1 cellular context compared by ENCODE assay signal in the genomic region with DNA sequence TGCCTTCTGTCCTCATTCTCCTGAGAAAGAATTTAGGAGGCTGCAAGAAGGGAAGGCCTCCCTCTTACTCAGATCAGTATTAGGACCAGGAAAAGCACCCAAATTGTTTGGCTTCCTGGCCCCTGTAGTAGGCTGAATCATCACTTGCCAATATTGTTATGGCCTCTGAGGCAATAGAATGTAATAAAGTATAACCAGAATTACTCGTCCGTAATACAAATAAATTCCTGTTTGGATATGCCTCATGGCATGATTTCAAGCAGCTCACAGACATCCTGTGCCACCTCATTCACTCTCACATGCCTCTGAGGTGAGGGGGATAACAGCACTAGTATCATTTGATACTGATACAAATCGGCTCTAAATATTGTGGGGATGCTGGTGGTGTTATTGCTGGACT.
A peak's percentile ranks its signal among the peaks of the same experiment; 100 is the strongest.
TF ChIP-seq lines count a peak whose summit lies in the region.

No MANE protein-coding gene starts in this region.

TF ChIP-seq in HCT116, 20 proteins besides CTCF, POLR2A, EP300 and RAD21 (continued from another document):
- TF ChIP-seq REST (IDR thresholded peaks at IDR 0.05; ENCODE audit: low read depth): no peak
- 0 out of 2 replicates have a peak, but pooled peaks have one; percentile 17 for TF ChIP-seq MAX (IDR thresholded peaks at IDR 0.05)
- no peak for TF ChIP-seq CEBPB (IDR thresholded peaks at IDR 0.05; ENCODE audit: low read depth)
- TF ChIP-seq SRF (IDR thresholded peaks at IDR 0.05; ENCODE audit: low read depth): no peak
- TF ChIP-seq, protein P1, sequence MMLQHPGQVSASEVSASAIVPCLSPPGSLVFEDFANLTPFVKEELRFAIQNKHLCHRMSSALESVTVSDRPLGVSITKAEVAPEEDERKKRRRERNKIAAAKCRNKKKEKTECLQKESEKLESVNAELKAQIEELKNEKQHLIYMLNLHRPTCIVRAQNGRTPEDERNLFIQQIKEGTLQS (IDR thresholded peaks at IDR 0.05): no peak
- no peak for TF ChIP-seq FOSL1 (IDR thresholded peaks at IDR 0.05; ENCODE audit: low read depth)
- no peak for TF ChIP-seq EGR1 (IDR thresholded peaks at IDR 0.05; ENCODE audit: low read depth)
